12 cellular contexts compared by ENCODE assay signal in genomic region chr6:75612921-75613534, GRCh38. TPM values are rescaled to one million over a fixed set of nuclear protein-coding genes. Genes with fewer than 3 reads are reported as not detected.
A peak's percentile ranks its signal among the peaks of the same experiment; 100 is the strongest.
DNase-seq lines count a peak whose midpoint lies in the region; ATAC-seq and TF ChIP-seq lines count a peak whose summit lies in the region.
"Had no signal": no experiment of that assay in that cellular context is flagged by ENCODE, and none has a peak within 500 bp of the region (broad histone marks: within the 10 kb centered on the region; RNA-seq: fewer than 3 reads in every experiment).

No MANE protein-coding gene starts in this region.

- peaks cover 53% of the 10 kb centered on the region for H3K4me1 Mint-ChIP-seq in activated T-helper 17 cell treated with anti-CD3 and anti-CD28 coated beads, Interleukin-2, amount 50 U/mL, for 72 hours
- H3K4me1 Mint-ChIP-seq in stimulated activated effector memory CD8-positive, alpha-beta T cell treated with anti-CD3 and anti-CD28 coated beads, Interleukin-12 subunit alpha, Interleukin-12 subunit beta, amount 100 ng/mL, for 72 hours, result peaks cover 66% of the 10 kb centered on the region

- H3K4me2 ChIP-seq in hepatocyte, result peak overlapping the region; percentile 15

- no peaks in the 10 kb centered on the region for H3K27me3 Mint-ChIP-seq in activated T-helper 17 cell treated with anti-CD3 and anti-CD28 coated beads, Interleukin-2, amount 50 U/mL, for 72 hours

- peaks cover 5% of the 10 kb centered on the region for H3K36me3 Mint-ChIP-seq in activated T-helper 17 cell treated with anti-CD3 and anti-CD28 coated beads, Interleukin-2, amount 50 U/mL, for 72 hours (ENCODE audit: low read depth)
- peaks cover 25% of the 10 kb centered on the region for H3K36me3 Mint-ChIP-seq in stimulated activated effector memory CD8-positive, alpha-beta T cell treated with anti-CD3 and anti-CD28 coated beads, Interleukin-12 subunit alpha, Interleukin-12 subunit beta, amount 100 ng/mL, for 72 hours

- peaks cover 100% of the 10 kb centered on the region for H3K79me2 ChIP-seq in hepatocyte

- H3K4me3 ChIP-seq in hepatocyte, result no peak overlapping the region
- H3K4me3 ChIP-seq: tibial nerve had no signal

- TF ChIP-seq CTCF in hepatocyte (IDR thresholded peaks at IDR 0.05; ENCODE audit: poor library complexity), result no peak

- H3K27ac Mint-ChIP-seq in activated T-helper 17 cell treated with anti-CD3 and anti-CD28 coated beads, Interleukin-2, amount 50 U/mL, for 72 hours, result peak overlapping the region; percentile 73
- peak overlapping the region; percentile 83 for H3K27ac Mint-ChIP-seq in stimulated activated effector memory CD8-positive, alpha-beta T cell treated with anti-CD3 and anti-CD28 coated beads, Interleukin-12 subunit alpha, Interleukin-12 subunit beta, amount 100 ng/mL, for 72 hours

- H3K4me3 Mint-ChIP-seq in activated T-helper 17 cell treated with anti-CD3 and anti-CD28 coated beads, Interleukin-2, amount 50 U/mL, for 72 hours, result peak overlapping the region; percentile 71
- peak overlapping the region; percentile 58 for H3K4me3 Mint-ChIP-seq in stimulated activated effector memory CD8-positive, alpha-beta T cell treated with anti-CD3 and anti-CD28 coated beads, Interleukin-12 subunit alpha, Interleukin-12 subunit beta, amount 100 ng/mL, for 72 hours
- H3K4me3 Mint-ChIP-seq: activated naive CD4-positive, alpha-beta T cell treated with anti-CD3 and anti-CD28 coated beads for 36 hours had no signal

- no peaks in the 10 kb centered on the region for H3K27me3 ChIP-seq in hepatocyte
- H3K27me3 ChIP-seq: tibial nerve had no signal

- H4K20me1 ChIP-seq in hepatocyte (ENCODE audit: insufficient read depth, poor library complexity, severe bottlenecking), result peaks cover 93% of the 10 kb centered on the region

- H3K27ac ChIP-seq in hepatocyte, result peak overlapping the region; percentile 2
- H3K27ac ChIP-seq: 22Rv1 had no signal

- no peaks in the 10 kb centered on the region for H3K9me3 ChIP-seq in hepatocyte (ENCODE audit: low read depth)
- H3K9me3 ChIP-seq: tibial nerve had no signal

- no peaks in the 10 kb centered on the region for H3K9me3 Mint-ChIP-seq in activated T-helper 17 cell treated with anti-CD3 and anti-CD28 coated beads, Interleukin-2, amount 50 U/mL, for 72 hours
- H3K9me3 Mint-ChIP-seq in stimulated activated effector memory CD8-positive, alpha-beta T cell treated with anti-CD3 and anti-CD28 coated beads, Interleukin-12 subunit alpha, Interleukin-12 subunit beta, amount 100 ng/mL, for 72 hours, result no peaks in the 10 kb centered on the region
- H3K9me3 Mint-ChIP-seq: activated naive CD4-positive, alpha-beta T cell treated with anti-CD3 and anti-CD28 coated beads for 36 hours had no signal

- DNase-seq in DMS53 (lab: John Stamatoyannopoulos, UW) (peak; percentile 26), DMS53 treated with DMSO at 0.1 percent for 48 hours (lab: John Stamatoyannopoulos, UW; ENCODE audit: unreplicated experiment) (no peak), hepatocyte (ENCODE audit: low spot score) (no peak), H4 (ENCODE audit: low spot score) (no peak), DMS153 (lab: John Stamatoyannopoulos, UW) (no peak)
- DNase-seq in stimulated activated effector memory CD8-positive, alpha-beta T cell treated with anti-CD3 and anti-CD28 coated beads, Interleukin-12 subunit alpha, Interleukin-12 subunit beta, amount 100 ng/mL, for 72 hours (ENCODE audit: low spot score in 2 of 2), result no peak
- DNase-seq: activated naive CD4-positive, alpha-beta T cell treated with anti-CD3 and anti-CD28 coated beads for 36 hours; NCI-H524 had no signal

- no peaks in the 10 kb centered on the region for H3K9me2 ChIP-seq in hepatocyte (replicated peaks; ENCODE audit: insufficient read depth)

- 81% methylated on average over 8 of the region's 8 CpGs for WGBS in hepatocyte (ENCODE audit: low lambda C conversion rate, missing lambda C conversion rate)

- ATAC-seq in activated T-helper 17 cell treated with anti-CD3 and anti-CD28 coated beads, Interleukin-2, amount 50 U/mL, for 72 hours (replicated peaks), result no peak
- ATAC-seq in stimulated activated effector memory CD8-positive, alpha-beta T cell treated with anti-CD3 and anti-CD28 coated beads, Interleukin-12 subunit alpha, Interleukin-12 subunit beta, amount 100 ng/mL, for 72 hours, result no peak
- ATAC-seq in HG03342 (IDR thresholded peaks at IDR 0.05; ENCODE audit: unreplicated experiment), result no peak

- peaks cover 19% of the 10 kb centered on the region for H3K4me1 ChIP-seq in hepatocyte (ENCODE audit: insufficient read depth)

- H3K36me3 ChIP-seq in hepatocyte (replicated peaks; ENCODE audit: insufficient read depth, low read depth), result no peaks in the 10 kb centered on the region
- H3K36me3 ChIP-seq: tibial nerve had no signal

- H2AFZ ChIP-seq in hepatocyte, result no peak overlapping the region

RNA-seq across cellular contexts. Expression of gene SENP6, which starts 11.3 kb away (rescaled TPM):
- total RNA-seq in activated T-helper 17 cell treated with anti-CD3 and anti-CD28 coated beads, Interleukin-2, amount 50 U/mL, for 72 hours, result 10 to 100 TPM; 60.0 to 68.3 TPM
- total RNA-seq in hepatocyte, result 90.3 and 102 TPM in 2 replicates
- 35.9 and 37.8 TPM in 2 replicates for polyA plus RNA-seq in hepatocyte
- 42.7 and 63.4 TPM in 2 replicates for total RNA-seq in H4 (2014; rRNA removed; shearing (Covaris generic))
